Comparison of ENCODE assay signal across 21 cellular contexts in genomic region chr1:61754545-61754944, GRCh38. TPM values are rescaled to one million over a fixed set of nuclear protein-coding genes. Genes with fewer than 3 reads are reported as not detected.
DNase-seq lines count a peak whose midpoint lies in the region; ATAC-seq and TF ChIP-seq lines count a peak whose summit lies in the region.
"Had no signal": no experiment of that assay in that cellular context is flagged by ENCODE, and none has a peak within 500 bp of the region (broad histone marks: within the 10 kb centered on the region; RNA-seq: fewer than 3 reads in every experiment).

No MANE protein-coding gene starts in this region.

- H3K27ac ChIP-seq in mammary epithelial cell (ENCODE audit: insufficient read depth, low read depth, low read length) = peak overlapping the region; percentile 72
- H3K27ac ChIP-seq in mesendoderm (ENCODE audit: low read depth, low read length) = no peak overlapping the region
- H3K27ac ChIP-seq in upper lobe of right lung = no peak overlapping the region
- no peak overlapping the region for H3K27ac ChIP-seq in spleen
- H3K27ac ChIP-seq: BLaER1, heart left ventricle, prostate gland had no signal

- H4K8ac ChIP-seq in mesendoderm (ENCODE audit: low read depth, low read length) = no peak overlapping the region

- TF ChIP-seq POLR2A in spleen (IDR thresholded peaks at IDR 0.05) = no peak

- no peak overlapping the region for H2BK15ac ChIP-seq in mesendoderm (replicated peaks; ENCODE audit: low read depth)

- intact Hi-C loops in mammary epithelial cell (cut with micrococcal nuclease) = loop anchor here (2.0 kb wide), 1 partner anchor 30 kb away; the partner anchor contains the start of gene TM2D1
- intact Hi-C loops in upper lobe of right lung (cut with DNase I) = no loop called here
- intact Hi-C loops in spleen (cut with DNase I; ENCODE audit: low total_unique reads) = no loop called here

- no peaks in the 10 kb centered on the region for H4K20me1 ChIP-seq in mammary epithelial cell (ENCODE audit: insufficient read depth, low read length)
- H4K20me1 ChIP-seq: BLaER1 had no signal

- ATAC-seq in upper lobe of right lung = no peak
- ATAC-seq: heart left ventricle; natural killer cell treated with Interleukin-12 subunit alpha and Interleukin-12 subunit beta and Interleukin-15 and Interleukin-18, amount 100 ng/mL, for 72 hours had no signal

- no peaks in the 10 kb centered on the region for H3K36me3 ChIP-seq in mammary epithelial cell (ENCODE audit: insufficient read depth, low read length)
- no peaks in the 10 kb centered on the region for H3K36me3 ChIP-seq in mesendoderm (ENCODE audit: control insufficient read depth, insufficient read depth, low read length)
- H3K36me3 ChIP-seq in upper lobe of right lung = no peaks in the 10 kb centered on the region
- peaks cover 0 to 5% (median 0%) of the 10 kb centered on the region in 6 donors for H3K36me3 ChIP-seq in spleen
- H3K36me3 ChIP-seq: BLaER1, prostate gland had no signal

- H3K9ac ChIP-seq in mammary epithelial cell (ENCODE audit: insufficient read depth, low read length) (no peak overlapping the region), mesendoderm (ENCODE audit: low read length) (no peak overlapping the region)
- H3K9ac ChIP-seq: BLaER1 had no signal

- CTCF ChIA-PET in mammary epithelial cell (lab: Charles Lee; ENCODE audit: low non-redundant PET) = no interaction called here

- peak overlapping the region; percentile 4 for H3K4ac ChIP-seq in mesendoderm (ENCODE audit: low read depth, low read length)

- H3K4me3 ChIP-seq in mammary epithelial cell (replicated peaks in 1 of 3; ENCODE audit: insufficient read depth in 1 of 3, low read depth in 2 of 3, low read length in 3 of 3) (no peak overlapping the region), mesendoderm (ENCODE audit: low read length) (no peak overlapping the region), upper lobe of right lung (no peak overlapping the region), spleen (no peak overlapping the region)
- H3K4me3 ChIP-seq: BLaER1, heart left ventricle, prostate gland had no signal

- dilution Hi-C loops in mammary epithelial cell (cut with HindIII; ENCODE audit: low sequenced_read_pairs) = no loop called here

- H3K79me2 ChIP-seq in mammary epithelial cell (ENCODE audit: insufficient read depth, low read length) = peaks cover 93% of the 10 kb centered on the region
- H3K79me2 ChIP-seq in mesendoderm (ENCODE audit: control insufficient read depth, insufficient read depth, low read length) = peaks cover 29% of the 10 kb centered on the region

- no peaks in the 10 kb centered on the region for H3K27me3 ChIP-seq in mammary epithelial cell (ENCODE audit: insufficient read depth, low read length)
- no peaks in the 10 kb centered on the region for H3K27me3 ChIP-seq in mesendoderm (ENCODE audit: insufficient read depth, low read length, poor library complexity)
- H3K27me3 ChIP-seq in upper lobe of right lung = no peaks in the 10 kb centered on the region
- H3K27me3 ChIP-seq in spleen (replicated peaks in 1 of 7) = no peaks in the 10 kb centered on the region
- H3K27me3 ChIP-seq: BLaER1, heart left ventricle had no signal

- no peak overlapping the region for H3K56ac ChIP-seq in mesendoderm (ENCODE audit: low read length)

- H3K9me3 ChIP-seq in mammary epithelial cell (replicated peaks; ENCODE audit: insufficient read depth, low read length) (no peaks in the 10 kb centered on the region), upper lobe of right lung (no peaks in the 10 kb centered on the region), spleen (no peaks in the 10 kb centered on the region)
- H3K9me3 ChIP-seq: BLaER1, heart left ventricle, prostate gland had no signal

- H3K4me1 ChIP-seq in mammary epithelial cell (ENCODE audit: insufficient read depth, low read length) (peaks cover 12% of the 10 kb centered on the region), mesendoderm (ENCODE audit: control insufficient read depth, low read depth, low read length) (no peaks in the 10 kb centered on the region), upper lobe of right lung (no peaks in the 10 kb centered on the region), spleen (no peaks in the 10 kb centered on the region)
- H3K4me1 ChIP-seq: BLaER1, prostate gland had no signal

- H2AK5ac ChIP-seq in mesendoderm (ENCODE audit: low read length) = no peak overlapping the region

- in situ Hi-C loops in mammary epithelial cell (cut with MboI; ENCODE audit: low sequenced_read_pairs in 2 of 2) = no loop called here

- DNase-seq in DMS53 treated with DMSO at 0.1 percent for 48 hours (lab: John Stamatoyannopoulos, UW; ENCODE audit: unreplicated experiment) (peak; percentile 59), HT-29 (ENCODE audit: low spot score) (peak; percentile 30), mammary epithelial cell (peak; percentile 93), mesendoderm (no peak), upper lobe of right lung (no peak), spleen (no peak)
- no peak for DNase-seq in effector CD8-positive, alpha-beta T cell (lab: John Stamatoyannopoulos, UW)
- no peak for DNase-seq in stimulated activated naive CD4-positive, alpha-beta T cell (lab: John Stamatoyannopoulos, UW)
- DNase-seq: activated CD4-positive, alpha-beta T cell treated with anti-CD3 and anti-CD28 coated beads, Interleukin-2, amount 50 U/mL, for 48 hours; activated naive CD8-positive, alpha-beta T cell treated with anti-CD3 and anti-CD28 coated beads, Interleukin-2, amount 10 ng/mL, durations not matched to agents 7 days and 5 days; activated T-cell treated with anti-CD3 and anti-CD28 coated beads, Interleukin-2, amount 50 U/mL, for 1 hour; dermis blood vessel endothelial cell; heart left ventricle; immature natural killer cell; Karpas-422; NCI-H1105 treated with DMSO at 0.1 percent for 48 hours; NCI-H2227 treated with DMSO at 0.1 percent for 48 hours; Right ventricle myocardium superior had no signal

- no peak overlapping the region for H3K23ac ChIP-seq in mesendoderm (ENCODE audit: low read length)

- no peak overlapping the region for H2BK120ac ChIP-seq in mesendoderm (ENCODE audit: low read depth, low read length)

- no peak overlapping the region for H4K5ac ChIP-seq in mesendoderm (ENCODE audit: low read length)

- H3K4me2 ChIP-seq in mammary epithelial cell (ENCODE audit: insufficient read depth, low read depth, low read length) = peak overlapping the region; percentile 22
- H3K4me2 ChIP-seq in mesendoderm (ENCODE audit: low read length) = no peak overlapping the region
- H3K4me2 ChIP-seq: BLaER1 had no signal

- H2BK5ac ChIP-seq in mesendoderm (ENCODE audit: low read length) = no peak overlapping the region

- 13% methylated on average over 4 of the region's 4 CpGs for WGBS in mammary epithelial cell (ENCODE audit: low coverage, missing lambda C conversion rate)
- no CpG with 5 or more reads among the region's 4 CpGs for WGBS in mesendoderm (ENCODE audit: extremely low coverage, insufficient coverage, low lambda C conversion rate)
- WGBS in spleen, 5 donors = 90 to 96% (median 94%) methylated on average over 4 of the region's 4 CpGs

- TF ChIP-seq CTCF in mammary epithelial cell (conservative IDR thresholded peaks at IDR 0.05 in 1 of 2, IDR thresholded peaks at IDR 0.05 in 1 of 2; ENCODE audit: extremely low read depth in 1 of 2, insufficient read depth in 1 of 2, low read depth in 1 of 2, low read length in 2 of 2) (no peak), upper lobe of right lung (IDR thresholded peaks at IDR 0.05) (no peak), spleen (IDR thresholded peaks at IDR 0.05 in 8 of 11, conservative IDR thresholded peaks at IDR 0.05 in 3 of 11) (no peak)

- H3K18ac ChIP-seq in mesendoderm (ENCODE audit: low read length) = peak overlapping the region; percentile 39

- H2AFZ ChIP-seq in mammary epithelial cell (ENCODE audit: low read depth, low read length) = no peak overlapping the region

- no TSS peak for BruUV-seq in mammary epithelial cell (replicated peaks; lab: Mats Ljungman, UMichigan)

- H3K79me1 ChIP-seq in mesendoderm (ENCODE audit: low read length) = peaks cover 4% of the 10 kb centered on the region

RNA-seq across cellular contexts. Expression of gene PATJ, which starts 12.3 kb away (rescaled TPM):
- 28.3 and 33.8 TPM in 2 replicates for total RNA-seq in HT-29 (2014; rRNA removed; shearing (Covaris generic))
- total RNA-seq in mammary epithelial cell (10 to 100 TPM; 53.3 to 73.4 TPM), upper lobe of right lung (56.2 TPM), spleen (10 to 100 TPM; 16.0 to 32.2 (median 21.5) TPM)
- polyA plus RNA-seq in mammary epithelial cell (10.9 TPM), spleen (1 to 10 TPM; 2.3 to 4.1 (median 2.9) TPM)
- polyA minus RNA-seq in mammary epithelial cell = 41.4 TPM
- 14.2 TPM for polyA plus RNA-seq in mesendoderm (2013, experiment 1 of 2)
- polyA plus RNA-seq in mesendoderm (2013, experiment 2 of 2) = 14.8 TPM

RNA-seq across cellular contexts. Expression of gene TM2D1, which starts 29.6 kb away (rescaled TPM):
- 27.2 and 30.9 TPM in 2 replicates for total RNA-seq in HT-29 (2014; rRNA removed; shearing (Covaris generic))
- 10 to 100 TPM; 38.3 to 42.0 TPM for total RNA-seq in mammary epithelial cell
- polyA plus RNA-seq in mammary epithelial cell = 34.7 TPM
- 7.1 TPM for polyA minus RNA-seq in mammary epithelial cell
- 16.5 TPM for polyA plus RNA-seq in mesendoderm (2013, experiment 1 of 2)
- 16.5 TPM for polyA plus RNA-seq in mesendoderm (2013, experiment 2 of 2)
- total RNA-seq in upper lobe of right lung = 41.0 TPM
- 10 to 100 TPM; 33.0 to 68.6 (median 47.7) TPM for total RNA-seq in spleen
- 10 to 100 TPM; 17.0 to 23.2 (median 18.6) TPM for polyA plus RNA-seq in spleen

Comparison
In these comparisons a context has a peak if more than half of its experiments do, and no peak if none do; other contexts are left out.
1. DNase-seq: peak in DMS53 treated with DMSO at 0.1 percent for 48 hours (single experiment), HT-29 (single experiment) and mammary epithelial cell (single experiment); none in mesendoderm (single experiment), upper lobe of right lung (single experiment), spleen (single experiment), effector CD8-positive, alpha-beta T cell (single experiment) and stimulated activated naive CD4-positive, alpha-beta T cell (0 of 6).